ENCODE assay signal across 12 cellular contexts in genomic region chr11:122046438-122046837, GRCh38.
"Had no signal": no experiment of that assay in that cellular context is flagged by ENCODE, and none has a peak within 500 bp of the region (broad histone marks: within the 10 kb centered on the region; RNA-seq: fewer than 3 reads in every experiment).

No MANE protein-coding gene starts in this region.

- H3K4me1 ChIP-seq: tibial nerve had no signal

- H3K9me3 ChIP-seq: tibial nerve had no signal

- H3K27ac ChIP-seq: tibial nerve had no signal

- H3K27me3 ChIP-seq: tibial nerve had no signal

- H3K36me3 ChIP-seq: tibial nerve had no signal

- DNase-seq: activated CD4-positive, alpha-beta T cell treated with anti-CD3 and anti-CD28 coated beads, Interleukin-2, amount 50 U/mL, for 1 hour; activated CD8-positive, alpha-beta memory T cell treated with anti-CD3 and anti-CD28 coated beads for 24 hours; activated naive CD8-positive, alpha-beta T cell treated with anti-CD3 and anti-CD28 coated beads for 36 hours; amygdala; hypothalamus; kidney glomerular epithelial cell; left ventricle myocardium superior; T-helper 9 cell had no signal

- ATAC-seq: activated CD4-positive, CD25-positive, alpha-beta regulatory T cell treated with anti-CD3 and anti-CD28 coated beads, Interleukin-2, amount 50 U/mL, for 24 hours; left ventricle myocardium superior; sciatic nerve; stimulated activated memory B cell treated with anti-CD40 and anti-IgM and Interleukin-4, amounts not matched to agents 10 μg/mL and 1 μg/mL and 100 μg/mL, for 72 hours had no signal

- H3K4me3 ChIP-seq: tibial nerve had no signal
